In the genomic region with DNA sequence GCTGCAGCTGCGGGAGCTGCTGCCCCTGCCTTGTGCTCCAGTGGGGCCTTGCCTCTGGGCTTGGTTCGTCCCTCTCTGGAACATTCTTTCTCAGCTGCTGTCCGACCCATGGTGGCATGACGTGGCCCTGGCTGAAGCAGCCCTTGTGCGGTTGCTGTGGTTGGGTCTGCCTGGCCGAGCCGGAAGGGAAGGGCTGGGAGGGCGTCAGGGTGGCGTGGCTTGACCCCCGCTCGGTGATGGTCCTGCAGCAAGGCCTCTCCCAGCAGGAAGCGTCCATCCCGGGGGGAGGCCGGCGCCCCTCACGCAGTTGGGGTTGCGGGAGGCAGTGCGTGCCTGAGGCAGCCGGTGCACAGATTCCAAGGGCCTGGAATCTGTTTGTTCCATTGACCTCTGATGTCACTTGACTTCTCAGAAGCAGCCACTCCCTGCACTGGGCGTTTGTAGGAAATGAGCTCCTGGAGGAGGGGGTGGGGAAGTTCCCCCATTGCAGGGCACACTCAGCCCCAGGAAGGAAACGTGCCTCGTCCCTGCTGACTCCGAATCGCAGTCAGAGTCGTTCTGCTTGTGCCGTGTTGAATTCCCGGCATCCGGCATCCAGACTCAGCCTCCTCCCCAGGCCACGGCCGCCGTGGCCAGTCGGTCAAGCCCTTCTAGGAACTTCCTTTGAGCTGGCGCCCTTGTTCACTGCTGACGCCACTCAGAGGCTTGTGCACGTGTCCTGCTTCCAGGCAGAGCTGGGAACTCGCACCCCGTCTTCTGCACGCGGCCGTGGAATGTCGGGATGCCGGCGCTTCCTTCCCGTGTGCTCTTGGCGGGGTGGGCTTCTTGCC, we compare ENCODE assay signal across 6 cellular contexts. TPM values are rescaled to one million over a fixed set of nuclear protein-coding genes. Genes with fewer than 3 reads are reported as not detected.
A peak's percentile ranks its signal among the peaks of the same experiment; 100 is the strongest.
DNase-seq lines count a peak whose midpoint lies in the region; ATAC-seq and TF ChIP-seq lines count a peak whose summit lies in the region.

No MANE protein-coding gene starts in this region.

- H3K27me3 ChIP-seq in ascending aorta (no peaks in the 10 kb centered on the region), muscle layer of duodenum (ENCODE audit: low read depth, low read length) (no peaks in the 10 kb centered on the region)

- peaks cover 0 to 6% of the 10 kb centered on the region in 2 donors for H3K36me3 ChIP-seq in ascending aorta
- H3K36me3 ChIP-seq in muscle layer of duodenum (ENCODE audit: control insufficient read depth in 1 of 2, insufficient read depth in 2 of 2, low read length in 2 of 2), result no peaks in the 10 kb centered on the region

- TF ChIP-seq CTCF in ascending aorta (IDR thresholded peaks at IDR 0.05), result no peak

- peak; percentile 80 for DNase-seq in GF-D8 (lab: John Stamatoyannopoulos, UW)
- peak; percentile 51 to 86 for DNase-seq in ascending aorta (ENCODE audit: low spot score in 2 of 2)
- no peak for DNase-seq in D341Med (ENCODE audit: low spot score)
- DNase-seq in NCI-H1105 (lab: John Stamatoyannopoulos, UW), result no peak

- peaks cover 9 to 28% of the 10 kb centered on the region in 2 donors for H3K4me1 ChIP-seq in ascending aorta
- peaks cover 0 to 30% of the 10 kb centered on the region in 2 donors for H3K4me1 ChIP-seq in muscle layer of duodenum (ENCODE audit: control insufficient read depth in 1 of 2, insufficient read depth in 2 of 2, low read length in 2 of 2)

- H3K9me3 ChIP-seq in ascending aorta (no peaks in the 10 kb centered on the region), muscle layer of duodenum (ENCODE audit: control insufficient read depth in 1 of 2, low read length in 2 of 2) (no peaks in the 10 kb centered on the region)

- ATAC-seq in GM21717 (IDR thresholded peaks at IDR 0.05; ENCODE audit: unreplicated experiment), result no peak

- intact Hi-C loops in ascending aorta (cut with DNase I), result no loop called here

- peak overlapping the region; percentile 66 to 87 for H3K27ac ChIP-seq in ascending aorta
- peak overlapping the region; percentile 67 for H3K27ac ChIP-seq in muscle layer of duodenum (ENCODE audit: low read length)

- H3K4me3 ChIP-seq in ascending aorta (no peak overlapping the region), muscle layer of duodenum (ENCODE audit: low read depth in 1 of 2, low read length in 2 of 2) (no peak overlapping the region)

RNA-seq across cellular contexts. Expression of a gene that starts 9.7 kb away (rescaled TPM):
- total RNA-seq in ascending aorta, result 119 TPM

RNA-seq across cellular contexts. Expression of a gene that starts 21.1 kb away (rescaled TPM):
- 50.8 TPM for total RNA-seq in ascending aorta

RNA-seq across cellular contexts. Expression of a gene that starts 21.1 kb away (rescaled TPM):
- 42.4 TPM for total RNA-seq in ascending aorta

RNA-seq across cellular contexts. Expression of a gene that starts 28.6 kb away (rescaled TPM):
- total RNA-seq in ascending aorta, result 80.6 TPM

RNA-seq across cellular contexts. Expression of a gene that starts 33.5 kb away (rescaled TPM):
- 37.0 TPM for total RNA-seq in ascending aorta

Comparison
In these comparisons a context has a peak if more than half of its experiments do, and no peak if none do; other contexts are left out.
1. DNase-seq: peak in GF-D8 (single experiment) and ascending aorta (2 of 2); none in D341Med (single experiment) and NCI-H1105 (single experiment).